16 cellular contexts compared by ENCODE assay signal in the genomic region with DNA sequence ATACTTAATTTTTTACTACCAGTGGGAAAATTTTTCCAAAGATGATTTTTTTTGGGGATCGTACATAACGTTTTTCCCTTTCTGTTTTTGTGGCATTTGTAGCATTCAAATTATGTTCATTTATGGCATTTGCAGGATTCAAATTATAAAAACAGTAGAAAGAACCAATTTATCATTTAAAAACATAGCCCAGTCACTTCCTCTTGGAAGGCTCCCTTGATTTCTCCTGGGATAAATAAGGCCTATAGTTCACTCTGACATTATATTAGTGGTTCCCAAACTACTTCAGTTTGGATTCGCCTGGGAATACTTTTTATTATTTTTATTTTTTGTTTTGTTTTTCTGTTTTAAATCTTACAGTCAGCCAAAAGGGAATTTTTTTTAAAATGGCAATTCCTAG. TPM values are rescaled to one million over a fixed set of nuclear protein-coding genes. Genes with fewer than 3 reads are reported as not detected.
"Had no signal": no experiment of that assay in that cellular context is flagged by ENCODE, and none has a peak within 500 bp of the region (broad histone marks: within the 10 kb centered on the region; RNA-seq: fewer than 3 reads in every experiment).

No MANE protein-coding gene starts in this region.

- H3K4me3 ChIP-seq: lower lobe of right lung had no signal

- H3K27me3 ChIP-seq: neutrophil had no signal

- H3K9me3 ChIP-seq: lower lobe of right lung, neutrophil had no signal

- DNase-seq: activated CD4-positive, alpha-beta T cell treated with anti-CD3 and anti-CD28 coated beads, Interleukin-2, amount 10 ng/mL, durations not matched to agents 24 days and 14 days; activated CD4-positive, CD25-positive, alpha-beta regulatory T cell; activated CD8-positive, alpha-beta T cell treated with anti-CD3 and anti-CD28 coated beads, Interleukin-2, amount 10 ng/mL, durations not matched to agents 7 days and 5 days; activated effector memory CD4-positive, alpha-beta T cell treated with Interleukin-2 at 50 U/mL for 16 hours; activated naive CD4-positive, alpha-beta T cell treated with anti-CD3 and anti-CD28 coated beads, Interleukin-2, amount 10 ng/mL, durations not matched to agents 7 days and 5 days; activated T-cell treated with anti-CD3 and anti-CD28 coated beads, Interleukin-2, amount 50 U/mL, for 4 hours; aorta; effector memory CD8-positive, alpha-beta T cell; lower lobe of right lung; stimulated activated CD4-positive, alpha-beta T cell treated with anti-CD3 and anti-CD28 coated beads, Interleukin-2, amount 100 ng/mL, for 24 hours; stimulated activated naive CD4-positive, alpha-beta T cell treated with Interleukin-2 at 50 U/mL for 16 hours; T-helper 1 cell; T-helper 9 cell; trophoblast cell had no signal

- H3K9me3 Mint-ChIP-seq: activated CD4-positive, alpha-beta T cell treated with anti-CD3 and anti-CD28 coated beads, Interleukin-2, amount 10 ng/mL, durations not matched to agents 24 days and 14 days; activated naive CD4-positive, alpha-beta T cell treated with anti-CD3 and anti-CD28 coated beads, Interleukin-2, amount 10 ng/mL, durations not matched to agents 7 days and 5 days; activated T-cell treated with anti-CD3 and anti-CD28 coated beads, Interleukin-2, amount 50 U/mL, for 4 hours; effector memory CD8-positive, alpha-beta T cell had no signal

- H3K4me3 Mint-ChIP-seq: activated CD4-positive, alpha-beta T cell treated with anti-CD3 and anti-CD28 coated beads, Interleukin-2, amount 10 ng/mL, durations not matched to agents 24 days and 14 days; activated CD8-positive, alpha-beta T cell treated with anti-CD3 and anti-CD28 coated beads, Interleukin-2, amount 10 ng/mL, durations not matched to agents 7 days and 5 days; activated naive CD4-positive, alpha-beta T cell treated with anti-CD3 and anti-CD28 coated beads, Interleukin-2, amount 10 ng/mL, durations not matched to agents 7 days and 5 days; activated T-cell treated with anti-CD3 and anti-CD28 coated beads, Interleukin-2, amount 50 U/mL, for 4 hours; effector memory CD8-positive, alpha-beta T cell; natural killer cell treated with Interleukin-12 subunit alpha and Interleukin-12 subunit beta and Interleukin-15 and Interleukin-18, amount 100 ng/mL, for 72 hours had no signal

- H3K27ac Mint-ChIP-seq: activated CD4-positive, alpha-beta T cell treated with anti-CD3 and anti-CD28 coated beads, Interleukin-2, amount 10 ng/mL, durations not matched to agents 24 days and 14 days; activated CD8-positive, alpha-beta T cell treated with anti-CD3 and anti-CD28 coated beads, Interleukin-2, amount 10 ng/mL, durations not matched to agents 7 days and 5 days; activated naive CD4-positive, alpha-beta T cell treated with anti-CD3 and anti-CD28 coated beads, Interleukin-2, amount 10 ng/mL, durations not matched to agents 7 days and 5 days; effector memory CD8-positive, alpha-beta T cell; natural killer cell treated with Interleukin-12 subunit alpha and Interleukin-12 subunit beta and Interleukin-15 and Interleukin-18, amount 100 ng/mL, for 72 hours had no signal

- H3K27me3 Mint-ChIP-seq: activated naive CD4-positive, alpha-beta T cell treated with anti-CD3 and anti-CD28 coated beads, Interleukin-2, amount 10 ng/mL, durations not matched to agents 7 days and 5 days; natural killer cell treated with Interleukin-12 subunit alpha and Interleukin-12 subunit beta and Interleukin-15 and Interleukin-18, amount 100 ng/mL, for 72 hours had no signal

- H3K36me3 Mint-ChIP-seq: activated naive CD4-positive, alpha-beta T cell treated with anti-CD3 and anti-CD28 coated beads, Interleukin-2, amount 10 ng/mL, durations not matched to agents 7 days and 5 days; natural killer cell treated with Interleukin-12 subunit alpha and Interleukin-12 subunit beta and Interleukin-15 and Interleukin-18, amount 100 ng/mL, for 72 hours had no signal

- H3K36me3 ChIP-seq: lower lobe of right lung, neutrophil had no signal

- ATAC-seq: activated CD8-positive, alpha-beta T cell treated with anti-CD3 and anti-CD28 coated beads, Interleukin-2, amount 10 ng/mL, durations not matched to agents 7 days and 5 days; activated T-cell treated with anti-CD3 and anti-CD28 coated beads, Interleukin-2, amount 50 U/mL, for 4 hours; effector memory CD8-positive, alpha-beta T cell; lower lobe of right lung; natural killer cell treated with Interleukin-12 subunit alpha and Interleukin-12 subunit beta and Interleukin-15 and Interleukin-18, amount 100 ng/mL, for 72 hours had no signal

- H3K4me1 Mint-ChIP-seq: activated naive CD4-positive, alpha-beta T cell treated with anti-CD3 and anti-CD28 coated beads, Interleukin-2, amount 10 ng/mL, durations not matched to agents 7 days and 5 days had no signal

- H3K27ac ChIP-seq: neutrophil had no signal

RNA-seq across cellular contexts. Expression of a gene that starts 28.7 kb away (rescaled TPM):
- total RNA-seq: activated CD4-positive, alpha-beta T cell treated with anti-CD3 and anti-CD28 coated beads, Interleukin-2, amount 10 ng/mL, durations not matched to agents 24 days and 14 days; activated CD8-positive, alpha-beta T cell treated with anti-CD3 and anti-CD28 coated beads, Interleukin-2, amount 10 ng/mL, durations not matched to agents 7 days and 5 days; natural killer cell treated with Interleukin-12 subunit alpha and Interleukin-12 subunit beta and Interleukin-15 and Interleukin-18, amount 100 ng/mL, for 72 hours had no signal
